In genomic region chr9:109108318-109108717, GRCh38 we compare ENCODE assay signal across 1 cellular context.
TF ChIP-seq lines count a peak whose summit lies in the region.

No MANE protein-coding gene starts in this region.

TF ChIP-seq in K562, 482 proteins besides CTCF, POLR2A, EP300 and RAD21 (continued from another document):
- TF ChIP-seq CHAMP1 (IDR thresholded peaks at IDR 0.05) = 0 out of 2 replicates have a peak, but pooled peaks have one; percentile 2
